Comparison of ENCODE assay signal across 20 cellular contexts in genomic region chr7:148909560-148909959, GRCh38. TPM values are rescaled to one million over a fixed set of nuclear protein-coding genes. Genes with fewer than 3 reads are reported as not detected.
DNase-seq lines count a peak whose midpoint lies in the region; ATAC-seq, FAIRE-seq and TF ChIP-seq lines count a peak whose summit lies in the region.
"Had no signal": no experiment of that assay in that cellular context is flagged by ENCODE, and none has a peak within 500 bp of the region (broad histone marks: within the 10 kb centered on the region; RNA-seq: fewer than 3 reads in every experiment).

No MANE protein-coding gene starts in this region.

- TF ChIP-seq POLR2A in transverse colon (IDR thresholded peaks at IDR 0.05), result no peak

- intact Hi-C loops in transverse colon (cut with DNase I; ENCODE audit: low total_unique reads), result no loop called here

- H3K36me3 Mint-ChIP-seq in stimulated activated naive CD8-positive, alpha-beta T cell treated with anti-CD3 and anti-CD28 coated beads, Interleukin-15, Interleukin-2, amounts not matched to agents 100 ng/mL and 50 ng/mL, for 24 hours (ENCODE audit: low read depth), result no peaks in the 10 kb centered on the region
- no peaks in the 10 kb centered on the region for H3K36me3 Mint-ChIP-seq in effector memory CD8-positive, alpha-beta T cell (ENCODE audit: insufficient read depth)
- H3K36me3 Mint-ChIP-seq: CD14-positive monocyte had no signal

- H3K27me3 ChIP-seq in OCI-LY3 (ENCODE audit: low read depth, low read length) (no peaks in the 10 kb centered on the region), transverse colon (peaks cover 7% of the 10 kb centered on the region)

- H2AFZ ChIP-seq in OCI-LY3 (ENCODE audit: low read depth, low read length), result no peak overlapping the region

- DNase-seq in stimulated activated naive CD8-positive, alpha-beta T cell treated with anti-CD3 and anti-CD28 coated beads, Interleukin-15, Interleukin-2, amounts not matched to agents 100 U/mL and 50 U/mL, for 24 hours, result no peak
- DNase-seq in fibroblast of mammary gland (ENCODE audit: low read depth) (peak; percentile 37), frontal cortex (ENCODE audit: low spot score in 2 of 2) (no peak), transverse colon (no peak)
- no peak for DNase-seq in effector memory CD8-positive, alpha-beta T cell
- DNase-seq: ACHN, AML-193, Caco-2, DMS153, NCI-H1105 treated with DMSO at 0.1 percent for 48 hours, NCI-H1694 treated with DMSO at 0.1 percent for 48 hours, NCI-H345, NCI-H526 treated with DMSO at 0.1 percent for 48 hours, PC-3 had no signal

- no peaks in the 10 kb centered on the region for H3K36me3 ChIP-seq in OCI-LY3 (replicated peaks; ENCODE audit: low read depth, low read length)
- no peaks in the 10 kb centered on the region for H3K36me3 ChIP-seq in transverse colon
- H3K36me3 ChIP-seq: SJSA1 had no signal

- H3K9me3 Mint-ChIP-seq in stimulated activated naive CD8-positive, alpha-beta T cell treated with anti-CD3 and anti-CD28 coated beads, Interleukin-15, Interleukin-2, amounts not matched to agents 100 ng/mL and 50 ng/mL, for 24 hours, result no peaks in the 10 kb centered on the region
- no peaks in the 10 kb centered on the region for H3K9me3 Mint-ChIP-seq in effector memory CD8-positive, alpha-beta T cell
- H3K9me3 Mint-ChIP-seq: CD14-positive monocyte had no signal

- H3K9me3 ChIP-seq in OCI-LY3 (ENCODE audit: insufficient read depth, low read length) (no peaks in the 10 kb centered on the region), transverse colon (no peaks in the 10 kb centered on the region)
- H3K9me3 ChIP-seq: Caco-2, SJSA1 had no signal

- H3K27ac ChIP-seq in OCI-LY3 (ENCODE audit: low read length) (no peak overlapping the region), transverse colon (no peak overlapping the region)
- H3K27ac ChIP-seq: KMS-11, SJSA1 had no signal

- H3K4me1 Mint-ChIP-seq in stimulated activated naive CD8-positive, alpha-beta T cell treated with anti-CD3 and anti-CD28 coated beads, Interleukin-15, Interleukin-2, amounts not matched to agents 100 ng/mL and 50 ng/mL, for 24 hours (ENCODE audit: low read depth), result peaks cover 58% of the 10 kb centered on the region
- H3K4me1 Mint-ChIP-seq in effector memory CD8-positive, alpha-beta T cell (ENCODE audit: low read depth in 2 of 2), result peaks cover 19 to 21% of the 10 kb centered on the region in 2 donors
- H3K4me1 Mint-ChIP-seq: CD14-positive monocyte had no signal

- H3K27me3 Mint-ChIP-seq in stimulated activated naive CD8-positive, alpha-beta T cell treated with anti-CD3 and anti-CD28 coated beads, Interleukin-15, Interleukin-2, amounts not matched to agents 100 ng/mL and 50 ng/mL, for 24 hours, result no peaks in the 10 kb centered on the region
- H3K27me3 Mint-ChIP-seq in effector memory CD8-positive, alpha-beta T cell, result peaks cover 6 to 15% of the 10 kb centered on the region in 2 donors

- H3K79me2 ChIP-seq in OCI-LY3 (ENCODE audit: low read length), result peaks cover 17% of the 10 kb centered on the region

- TF ChIP-seq EP300 in transverse colon (IDR thresholded peaks at IDR 0.05; ENCODE audit: low read depth), result no peak

- H3K4me3 ChIP-seq in OCI-LY3 (ENCODE audit: low read length) (peak overlapping the region; percentile 29), fibroblast of mammary gland (ENCODE audit: control insufficient read depth, low read depth, low read length) (no peak overlapping the region), transverse colon (no peak overlapping the region)
- H3K4me3 ChIP-seq: SJSA1 had no signal

- FAIRE-seq in frontal cortex (lab: Jason Lieb, UNC), result no peak
- FAIRE-seq: H54 had no signal

- no peaks in the 10 kb centered on the region for H4K20me1 ChIP-seq in OCI-LY3 (ENCODE audit: insufficient read depth, low read length)

- H3K4me2 ChIP-seq in OCI-LY3 (ENCODE audit: low read length), result peak overlapping the region; percentile 53
- H3K4me2 ChIP-seq: KMS-11 had no signal

- H3K4me3 Mint-ChIP-seq in stimulated activated naive CD8-positive, alpha-beta T cell treated with anti-CD3 and anti-CD28 coated beads, Interleukin-15, Interleukin-2, amounts not matched to agents 100 ng/mL and 50 ng/mL, for 24 hours, result no peak overlapping the region
- no peak overlapping the region for H3K4me3 Mint-ChIP-seq in effector memory CD8-positive, alpha-beta T cell
- H3K4me3 Mint-ChIP-seq: CD14-positive monocyte had no signal

- H3K27ac Mint-ChIP-seq in stimulated activated naive CD8-positive, alpha-beta T cell treated with anti-CD3 and anti-CD28 coated beads, Interleukin-15, Interleukin-2, amounts not matched to agents 100 ng/mL and 50 ng/mL, for 24 hours, result peak overlapping the region; percentile 71
- no peak overlapping the region for H3K27ac Mint-ChIP-seq in effector memory CD8-positive, alpha-beta T cell
- H3K27ac Mint-ChIP-seq: CD14-positive monocyte had no signal

- ATAC-seq in stimulated activated naive CD8-positive, alpha-beta T cell treated with anti-CD3 and anti-CD28 coated beads, Interleukin-15, Interleukin-2, amounts not matched to agents 100 U/mL and 50 U/mL, for 24 hours, result no peak
- ATAC-seq in effector memory CD8-positive, alpha-beta T cell (replicated peaks), result no peak
- ATAC-seq: PC-3 had no signal

- in situ Hi-C loops in transverse colon (cut with MboI; ENCODE audit: low pct_ligation_motif_present in 1 of 4, low pct_unique_long_range_greater_than_20kb in 1 of 4, low sequenced_read_pairs in 3 of 4), result no loop called here

- H3K4me1 ChIP-seq in OCI-LY3 (ENCODE audit: low read length) (peaks cover 73% of the 10 kb centered on the region), transverse colon (no peaks in the 10 kb centered on the region)
- H3K4me1 ChIP-seq: SJSA1 had no signal

- WGBS in transverse colon (ENCODE audit: low coverage in 1 of 2), 2 donors, result 80 to 81% methylated on average over 3 to 6 of the region's 6 CpGs

- TF ChIP-seq CTCF in OCI-LY3 (IDR thresholded peaks at IDR 0.05; ENCODE audit: low read depth, low read length), result no peak
- no peak for TF ChIP-seq CTCF in fibroblast of mammary gland (conservative IDR thresholded peaks at IDR 0.05; ENCODE audit: control insufficient read depth, insufficient read depth, low read depth, low read length)
- TF ChIP-seq CTCF in transverse colon (IDR thresholded peaks at IDR 0.05), result no peak

- peak overlapping the region; percentile 8; the same call in 1 of the 2 replicates for H3K9ac ChIP-seq in OCI-LY3 (ENCODE audit: low read length)
- H3K9ac ChIP-seq: KMS-11 had no signal

RNA-seq across cellular contexts. Expression of gene EZH2, which starts 25.5 kb away (rescaled TPM):
- total RNA-seq in frontal cortex (38.7 TPM), transverse colon (10 to 100 TPM in 1 of 4 donors, 1 to 10 TPM in 3; 6.0 to 17.3 (median 7.2) TPM)
